ENCODE assay signal across 1 cellular context in the genomic region with DNA sequence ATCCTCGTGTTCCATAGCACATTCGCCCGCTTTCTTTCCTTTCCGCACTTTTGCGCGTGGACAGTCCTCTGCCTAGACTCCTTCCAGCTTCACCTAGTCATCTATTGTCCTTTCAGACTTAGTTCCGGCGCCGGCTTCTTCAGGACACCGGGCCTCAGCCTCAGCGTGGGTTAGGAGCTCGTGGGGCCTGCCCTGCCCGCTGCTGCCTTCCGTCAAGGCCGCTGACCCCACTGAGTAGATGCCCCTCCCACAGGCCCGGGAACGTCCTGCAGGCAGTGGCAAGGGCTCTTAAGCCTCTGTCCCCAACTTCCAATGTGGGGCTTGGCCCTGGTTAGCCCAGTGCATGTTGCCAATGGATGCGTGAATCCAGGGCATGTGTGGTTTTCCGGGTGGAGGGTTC.
TF ChIP-seq lines count a peak whose summit lies in the region.

No MANE protein-coding gene starts in this region.

TF ChIP-seq in HCT116, 20 proteins besides CTCF, POLR2A, EP300 and RAD21 (continued from another document):
- TF ChIP-seq, protein P1, sequence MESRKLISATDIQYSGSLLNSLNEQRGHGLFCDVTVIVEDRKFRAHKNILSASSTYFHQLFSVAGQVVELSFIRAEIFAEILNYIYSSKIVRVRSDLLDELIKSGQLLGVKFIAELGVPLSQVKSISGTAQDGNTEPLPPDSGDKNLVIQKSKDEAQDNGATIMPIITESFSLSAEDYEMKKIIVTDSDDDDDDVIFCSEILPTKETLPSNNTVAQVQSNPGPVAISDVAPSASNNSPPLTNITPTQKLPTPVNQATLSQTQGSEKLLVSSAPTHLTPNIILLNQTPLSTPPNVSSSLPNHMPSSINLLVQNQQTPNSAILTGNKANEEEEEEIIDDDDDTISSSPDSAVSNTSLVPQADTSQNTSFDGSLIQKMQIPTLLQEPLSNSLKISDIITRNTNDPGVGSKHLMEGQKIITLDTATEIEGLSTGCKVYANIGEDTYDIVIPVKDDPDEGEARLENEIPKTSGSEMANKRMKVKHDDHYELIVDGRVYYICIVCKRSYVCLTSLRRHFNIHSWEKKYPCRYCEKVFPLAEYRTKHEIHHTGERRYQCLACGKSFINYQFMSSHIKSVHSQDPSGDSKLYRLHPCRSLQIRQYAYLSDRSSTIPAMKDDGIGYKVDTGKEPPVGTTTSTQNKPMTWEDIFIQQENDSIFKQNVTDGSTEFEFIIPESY (IDR thresholded peaks at IDR 0.05; ENCODE audit: extremely low read depth, insufficient replicate concordance, low read length), result no peak
- TF ChIP-seq JUND (IDR thresholded peaks at IDR 0.05) (no peak), POLR2AphosphoS5 (IDR thresholded peaks at IDR 0.05; ENCODE audit: low read depth, low read length) (no peak), ZNF274 (IDR thresholded peaks at IDR 0.05; ENCODE audit: low read depth, low read length) (no peak), CBX3 (IDR thresholded peaks at IDR 0.05; ENCODE audit: low read depth) (no peak), SRF (IDR thresholded peaks at IDR 0.05; ENCODE audit: low read depth) (no peak)
- TF ChIP-seq, protein P2, sequence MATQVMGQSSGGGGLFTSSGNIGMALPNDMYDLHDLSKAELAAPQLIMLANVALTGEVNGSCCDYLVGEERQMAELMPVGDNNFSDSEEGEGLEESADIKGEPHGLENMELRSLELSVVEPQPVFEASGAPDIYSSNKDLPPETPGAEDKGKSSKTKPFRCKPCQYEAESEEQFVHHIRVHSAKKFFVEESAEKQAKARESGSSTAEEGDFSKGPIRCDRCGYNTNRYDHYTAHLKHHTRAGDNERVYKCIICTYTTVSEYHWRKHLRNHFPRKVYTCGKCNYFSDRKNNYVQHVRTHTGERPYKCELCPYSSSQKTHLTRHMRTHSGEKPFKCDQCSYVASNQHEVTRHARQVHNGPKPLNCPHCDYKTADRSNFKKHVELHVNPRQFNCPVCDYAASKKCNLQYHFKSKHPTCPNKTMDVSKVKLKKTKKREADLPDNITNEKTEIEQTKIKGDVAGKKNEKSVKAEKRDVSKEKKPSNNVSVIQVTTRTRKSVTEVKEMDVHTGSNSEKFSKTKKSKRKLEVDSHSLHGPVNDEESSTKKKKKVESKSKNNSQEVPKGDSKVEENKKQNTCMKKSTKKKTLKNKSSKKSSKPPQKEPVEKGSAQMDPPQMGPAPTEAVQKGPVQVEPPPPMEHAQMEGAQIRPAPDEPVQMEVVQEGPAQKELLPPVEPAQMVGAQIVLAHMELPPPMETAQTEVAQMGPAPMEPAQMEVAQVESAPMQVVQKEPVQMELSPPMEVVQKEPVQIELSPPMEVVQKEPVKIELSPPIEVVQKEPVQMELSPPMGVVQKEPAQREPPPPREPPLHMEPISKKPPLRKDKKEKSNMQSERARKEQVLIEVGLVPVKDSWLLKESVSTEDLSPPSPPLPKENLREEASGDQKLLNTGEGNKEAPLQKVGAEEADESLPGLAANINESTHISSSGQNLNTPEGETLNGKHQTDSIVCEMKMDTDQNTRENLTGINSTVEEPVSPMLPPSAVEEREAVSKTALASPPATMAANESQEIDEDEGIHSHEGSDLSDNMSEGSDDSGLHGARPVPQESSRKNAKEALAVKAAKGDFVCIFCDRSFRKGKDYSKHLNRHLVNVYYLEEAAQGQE (IDR thresholded peaks at IDR 0.05; ENCODE audit: low read depth), result no peak
- TF ChIP-seq, protein P3, sequence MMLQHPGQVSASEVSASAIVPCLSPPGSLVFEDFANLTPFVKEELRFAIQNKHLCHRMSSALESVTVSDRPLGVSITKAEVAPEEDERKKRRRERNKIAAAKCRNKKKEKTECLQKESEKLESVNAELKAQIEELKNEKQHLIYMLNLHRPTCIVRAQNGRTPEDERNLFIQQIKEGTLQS (IDR thresholded peaks at IDR 0.05), result no peak
TF ChIP-seq in HCT116: peak in this region for 0.
